In genomic region chr9:104951487-104951886, GRCh38 we compare ENCODE assay signal across 3 cellular contexts.
"Had no signal": no experiment of that assay in that cellular context is flagged by ENCODE, and none has a peak within 500 bp of the region (broad histone marks: within the 10 kb centered on the region; RNA-seq: fewer than 3 reads in every experiment).

No MANE protein-coding gene starts in this region.

- ATAC-seq: GM12878 had no signal

- DNase-seq: GDM1, GF-D8 had no signal

- H3K4me3 ChIP-seq: GM12878 had no signal
